Comparison of ENCODE assay signal across 22 cellular contexts in genomic region chr11:11697796-11698195, GRCh38.
"Had no signal": no experiment of that assay in that cellular context is flagged by ENCODE, and none has a peak within 500 bp of the region (broad histone marks: within the 10 kb centered on the region; RNA-seq: fewer than 3 reads in every experiment).

No MANE protein-coding gene starts in this region.

- ATAC-seq: stimulated activated effector memory CD8-positive, alpha-beta T cell treated with anti-CD3 and anti-CD28 coated beads, Interleukin-12 subunit alpha, Interleukin-12 subunit beta, amount 100 ng/mL, for 72 hours; stimulated activated memory B cell treated with anti-CD40 and anti-IgM and Interleukin-4, amounts not matched to agents 10 μg/mL and 1 μg/mL and 100 μg/mL, for 72 hours; stimulated activated naive B cell treated with anti-CD40 and anti-IgM and Interleukin-4, amounts not matched to agents 10 μg/mL and 1 μg/mL and 100 μg/mL, for 72 hours; stimulated activated naive CD8-positive, alpha-beta T cell treated with anti-CD3 and anti-CD28 coated beads, Interleukin-15, amount 100 ng/mL, for 72 hours; stimulated activated naive CD8-positive, alpha-beta T cell treated with anti-CD3 and anti-CD28 coated beads, Interleukin-15, Interleukin-2, amounts not matched to agents 100 U/mL and 50 U/mL, for 24 hours; upper lobe of right lung had no signal

- DNase-seq: stimulated activated CD4-positive, alpha-beta T cell treated with anti-CD3 and anti-CD28 coated beads, Interleukin-2, amount 100 ng/mL, for 48 hours; stimulated activated CD4-positive, alpha-beta T cell treated with anti-CD3 and anti-CD28 coated beads, Interleukin-4, amount 100 ng/mL, for 1 hour; stimulated activated CD4-positive, alpha-beta T cell treated with anti-CD3 and anti-CD28 coated beads, Interleukin-4, amount 100 ng/mL, for 24 hours; stimulated activated CD4-positive, alpha-beta T cell treated with anti-CD3 and anti-CD28 coated beads, Interleukin-4, amount 100 ng/mL, for 4 hours; stimulated activated CD8-positive, alpha-beta memory T cell treated with anti-CD3 and anti-CD28 coated beads, Interleukin-4, amount 100 ng/mL, for 48 hours; stimulated activated naive B cell treated with anti-CD40 and anti-IgM and Interleukin-4, amounts not matched to agents 10 μg/mL and 1 μg/mL and 100 μg/mL, for 72 hours; stimulated activated naive CD4-positive, alpha-beta T cell; stimulated activated naive CD4-positive, alpha-beta T cell treated with Interleukin-2 at 50 U/mL for 16 hours; stimulated activated naive CD8-positive, alpha-beta T cell treated with anti-CD3 and anti-CD28 coated beads, Interleukin-15, amount 100 ng/mL, for 72 hours; stimulated activated naive CD8-positive, alpha-beta T cell treated with anti-CD3 and anti-CD28 coated beads, Interleukin-15, Interleukin-2, amounts not matched to agents 100 U/mL and 50 U/mL, for 24 hours; stomach; substantia nigra; testis; thyroid gland; tibial artery; transverse colon; trophoblast cell; upper lobe of left lung; upper lobe of right lung; uterus had no signal
